ENCODE assay signal across 38 cellular contexts in the genomic region with DNA sequence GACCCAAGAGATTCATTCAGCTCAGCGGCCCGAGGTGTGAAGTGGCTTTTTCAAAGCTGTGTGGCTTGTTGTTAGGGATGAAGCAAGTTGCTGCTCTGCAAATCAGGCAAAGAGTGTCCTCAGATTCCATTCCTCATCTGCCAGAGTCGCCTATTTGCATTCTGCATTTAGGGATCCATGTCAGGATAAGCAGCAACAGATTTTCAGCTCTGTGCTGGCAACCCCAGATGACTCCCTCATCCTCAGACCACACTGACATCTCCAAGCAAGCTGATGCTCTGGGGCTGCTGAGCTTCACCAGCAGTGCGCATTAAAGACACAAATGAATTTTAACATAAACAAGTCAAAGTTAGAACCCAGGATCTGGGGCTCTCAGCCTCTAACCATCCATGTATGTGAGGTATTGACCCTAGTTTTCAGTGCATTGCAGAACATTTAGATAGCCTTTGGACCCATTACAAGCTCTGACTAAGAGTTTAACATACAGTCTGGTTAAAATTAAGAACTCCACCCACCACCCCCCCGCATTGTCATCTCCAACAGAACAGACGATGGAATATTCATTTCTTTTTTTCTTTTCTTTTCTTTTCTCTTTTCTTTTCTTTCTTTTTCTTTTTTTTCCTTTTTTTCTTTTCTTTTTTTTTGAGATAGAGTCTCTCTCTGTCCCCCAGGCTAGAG. TPM values are rescaled to one million over a fixed set of nuclear protein-coding genes. Genes with fewer than 3 reads are reported as not detected.
"Had no signal": no experiment of that assay in that cellular context is flagged by ENCODE, and none has a peak within 500 bp of the region (broad histone marks: within the 10 kb centered on the region; RNA-seq: fewer than 3 reads in every experiment).

No MANE protein-coding gene starts in this region.

- H3K27ac ChIP-seq: adrenal gland, body of pancreas, epithelial cell of prostate, gastroesophageal sphincter, heart right ventricle, WERI-Rb-1 had no signal

- H3K27ac Mint-ChIP-seq: activated B cell treated with CpG ODN at 0.5 μM for 24 hours; activated CD8-positive, alpha-beta T cell treated with anti-CD3 and anti-CD28 coated beads for 36 hours; activated naive CD4-positive, alpha-beta T cell treated with anti-CD3 and anti-CD28 coated beads for 36 hours; activated naive CD8-positive, alpha-beta T cell treated with anti-CD3 and anti-CD28 coated beads for 36 hours; activated naive CD8-positive, alpha-beta T cell treated with anti-CD3 and anti-CD28 coated beads, Interleukin-2, amount 50 U/mL, for 24 hours; activated T-helper 1 cell treated with anti-CD3 and anti-CD28 coated beads, Interleukin-12 subunit alpha, Interleukin-12 subunit beta, Interleukin-2, Interleukin-4 antibody, amounts not matched to agents 30 ng/mL and 10 ng/mL and 1 ng/mL, durations not matched to agents 14 hours and 24 hours and 36 hours; activated T-helper 2 cell treated with anti-CD3 and anti-CD28 coated beads, Interferon-gamma antibody, Interleukin-2, Interleukin-4, amounts not matched to agents 10 μg/mL and 5 μg/mL and 100 μg/mL, durations not matched to agents 14 hours and 24 hours and 36 hours; effector memory CD8-positive, alpha-beta T cell; T-helper 17 cell; T-helper 2 cell treated with Interferon-gamma antibody and Interleukin-4, amounts not matched to agents 5 μg/mL and 100 μg/mL, for 36 hours had no signal

- H3K9me3 Mint-ChIP-seq: activated B cell treated with CpG ODN at 0.5 μM for 24 hours; activated CD8-positive, alpha-beta T cell treated with anti-CD3 and anti-CD28 coated beads for 36 hours; activated naive CD4-positive, alpha-beta T cell treated with anti-CD3 and anti-CD28 coated beads for 36 hours; activated naive CD4-positive, alpha-beta T cell treated with anti-CD3 and anti-CD28 coated beads, Interleukin-2, amount 50 U/mL, for 24 hours; activated naive CD8-positive, alpha-beta T cell treated with anti-CD3 and anti-CD28 coated beads for 36 hours; activated naive CD8-positive, alpha-beta T cell treated with anti-CD3 and anti-CD28 coated beads, Interleukin-2, amount 50 U/mL, for 24 hours; activated T-helper 1 cell treated with anti-CD3 and anti-CD28 coated beads, Interleukin-12 subunit alpha, Interleukin-12 subunit beta, Interleukin-2, Interleukin-4 antibody, amounts not matched to agents 30 ng/mL and 10 ng/mL and 1 ng/mL, durations not matched to agents 14 hours and 24 hours and 36 hours; activated T-helper 2 cell treated with anti-CD3 and anti-CD28 coated beads, Interferon-gamma antibody, Interleukin-2, Interleukin-4, amounts not matched to agents 10 μg/mL and 5 μg/mL and 100 μg/mL, durations not matched to agents 14 hours and 24 hours and 36 hours; effector memory CD8-positive, alpha-beta T cell; T-helper 2 cell treated with Interferon-gamma antibody and Interleukin-4, amounts not matched to agents 5 μg/mL and 100 μg/mL, for 36 hours had no signal

- H3K36me3 ChIP-seq: adrenal gland, gastroesophageal sphincter, heart right ventricle, WERI-Rb-1 had no signal

- H3K4me3 ChIP-seq: adrenal gland, body of pancreas, gastroesophageal sphincter, heart right ventricle had no signal

- H3K4me3 Mint-ChIP-seq: activated B cell treated with CpG ODN at 0.5 μM for 24 hours; activated CD8-positive, alpha-beta T cell treated with anti-CD3 and anti-CD28 coated beads for 36 hours; activated naive CD4-positive, alpha-beta T cell treated with anti-CD3 and anti-CD28 coated beads for 36 hours; activated naive CD4-positive, alpha-beta T cell treated with anti-CD3 and anti-CD28 coated beads, Interleukin-2, amount 50 U/mL, for 24 hours; activated naive CD8-positive, alpha-beta T cell treated with anti-CD3 and anti-CD28 coated beads for 36 hours; activated naive CD8-positive, alpha-beta T cell treated with anti-CD3 and anti-CD28 coated beads, Interleukin-2, amount 50 U/mL, for 24 hours; activated T-helper 1 cell treated with anti-CD3 and anti-CD28 coated beads, Interleukin-12 subunit alpha, Interleukin-12 subunit beta, Interleukin-2, Interleukin-4 antibody, amounts not matched to agents 30 ng/mL and 10 ng/mL and 1 ng/mL, durations not matched to agents 14 hours and 24 hours and 36 hours; effector memory CD8-positive, alpha-beta T cell; T-helper 17 cell; T-helper 2 cell treated with Interferon-gamma antibody and Interleukin-4, amounts not matched to agents 5 μg/mL and 100 μg/mL, for 36 hours had no signal

- ATAC-seq: activated CD4-positive, CD25-positive, alpha-beta regulatory T cell treated with anti-CD3 and anti-CD28 coated beads, Interleukin-2, amount 50 U/mL, for 24 hours; activated CD8-positive, alpha-beta T cell treated with anti-CD3 and anti-CD28 coated beads for 36 hours; activated naive CD8-positive, alpha-beta T cell treated with anti-CD3 and anti-CD28 coated beads, Interleukin-2, amount 50 U/mL, for 24 hours; body of pancreas; effector memory CD8-positive, alpha-beta T cell; gastroesophageal sphincter; heart right ventricle; T-helper 17 cell had no signal

- H3K36me3 Mint-ChIP-seq: activated naive CD4-positive, alpha-beta T cell treated with anti-CD3 and anti-CD28 coated beads, Interleukin-2, amount 50 U/mL, for 24 hours; activated naive CD8-positive, alpha-beta T cell treated with anti-CD3 and anti-CD28 coated beads for 36 hours had no signal

- H3K27me3 ChIP-seq: body of pancreas had no signal

- H3K9me3 ChIP-seq: adrenal gland, body of pancreas, gastroesophageal sphincter, heart right ventricle had no signal

- DNase-seq: activated B cell treated with CpG ODN at 0.5 μM for 24 hours; activated CD4-positive, alpha-beta T cell treated with anti-CD3 and anti-CD28 coated beads for 48 hours; activated CD4-positive, alpha-beta T cell treated with anti-CD3 and anti-CD28 coated beads, Interleukin-2, amount 50 U/mL, for 1 hour; activated CD4-positive, alpha-beta T cell treated with anti-CD3 and anti-CD28 coated beads, Interleukin-2, amount 50 U/mL, for 48 hours; activated CD8-positive, alpha-beta memory T cell treated with anti-CD3 and anti-CD28 coated beads for 24 hours; activated CD8-positive, alpha-beta T cell treated with anti-CD3 and anti-CD28 coated beads for 36 hours; activated effector memory CD4-positive, alpha-beta T cell treated with anti-CD3 and anti-CD28 coated beads, Interleukin-2, amount 50 U/mL, for 16 hours; activated naive CD4-positive, alpha-beta T cell treated with anti-CD3 and anti-CD28 coated beads for 36 hours; activated naive CD8-positive, alpha-beta T cell treated with anti-CD3 and anti-CD28 coated beads for 36 hours; activated naive CD8-positive, alpha-beta T cell treated with anti-CD3 and anti-CD28 coated beads, Interleukin-2, amount 50 U/mL, for 24 hours; activated T-cell treated with anti-CD3 and anti-CD28 coated beads, Interleukin-2, amount 50 U/mL, for 48 hours; adrenal gland; amygdala; aorta; body of pancreas; central memory CD4-positive, alpha-beta T cell; cortex of kidney; dermis blood vessel endothelial cell; effector CD4-positive, alpha-beta T cell; effector memory CD8-positive, alpha-beta T cell; foreskin melanocyte; heart right ventricle; T-helper 1 cell; T-helper 17 cell; T1000; WERI-Rb-1 had no signal

- H3K4me1 ChIP-seq: adrenal gland, body of pancreas, gastroesophageal sphincter, heart right ventricle had no signal

- H3K4me1 Mint-ChIP-seq: activated B cell treated with CpG ODN at 0.5 μM for 24 hours; activated naive CD4-positive, alpha-beta T cell treated with anti-CD3 and anti-CD28 coated beads, Interleukin-2, amount 50 U/mL, for 24 hours; activated naive CD8-positive, alpha-beta T cell treated with anti-CD3 and anti-CD28 coated beads for 36 hours; activated naive CD8-positive, alpha-beta T cell treated with anti-CD3 and anti-CD28 coated beads, Interleukin-2, amount 50 U/mL, for 24 hours; T-helper 17 cell had no signal

RNA-seq across cellular contexts. Expression of a gene that starts 10.9 kb away (rescaled TPM):
- total RNA-seq: activated B cell treated with CpG ODN at 0.5 μM for 24 hours; activated CD8-positive, alpha-beta T cell treated with anti-CD3 and anti-CD28 coated beads for 36 hours; activated naive CD4-positive, alpha-beta T cell treated with anti-CD3 and anti-CD28 coated beads for 36 hours; activated naive CD8-positive, alpha-beta T cell treated with anti-CD3 and anti-CD28 coated beads for 36 hours; activated T-helper 1 cell treated with anti-CD3 and anti-CD28 coated beads, Interleukin-12 subunit alpha, Interleukin-12 subunit beta, Interleukin-2, Interleukin-4 antibody, amounts not matched to agents 30 ng/mL and 10 ng/mL and 1 ng/mL, durations not matched to agents 14 hours and 24 hours and 36 hours; activated T-helper 2 cell treated with anti-CD3 and anti-CD28 coated beads, Interferon-gamma antibody, Interleukin-2, Interleukin-4, amounts not matched to agents 10 μg/mL and 5 μg/mL and 100 μg/mL, durations not matched to agents 14 hours and 24 hours and 36 hours; adrenal gland; aorta; body of pancreas; chondrocyte; dermis blood vessel endothelial cell; endothelial cell of umbilical vein; fibroblast of villous mesenchyme; gastroesophageal sphincter; glomerular endothelial cell; heart right ventricle; T-helper 17 cell had no signal
- polyA plus RNA-seq: adrenal gland, aorta, endothelial cell of umbilical vein, esophagus, heart right ventricle had no signal

RNA-seq across cellular contexts. Expression of a gene that starts 16.6 kb away (rescaled TPM):
- total RNA-seq: activated B cell treated with CpG ODN at 0.5 μM for 24 hours; activated CD8-positive, alpha-beta T cell treated with anti-CD3 and anti-CD28 coated beads for 36 hours; activated naive CD4-positive, alpha-beta T cell treated with anti-CD3 and anti-CD28 coated beads for 36 hours; activated naive CD8-positive, alpha-beta T cell treated with anti-CD3 and anti-CD28 coated beads for 36 hours; activated T-helper 1 cell treated with anti-CD3 and anti-CD28 coated beads, Interleukin-12 subunit alpha, Interleukin-12 subunit beta, Interleukin-2, Interleukin-4 antibody, amounts not matched to agents 30 ng/mL and 10 ng/mL and 1 ng/mL, durations not matched to agents 14 hours and 24 hours and 36 hours; activated T-helper 2 cell treated with anti-CD3 and anti-CD28 coated beads, Interferon-gamma antibody, Interleukin-2, Interleukin-4, amounts not matched to agents 10 μg/mL and 5 μg/mL and 100 μg/mL, durations not matched to agents 14 hours and 24 hours and 36 hours; adrenal gland; aorta; body of pancreas; chondrocyte; dermis blood vessel endothelial cell; endothelial cell of umbilical vein; gastroesophageal sphincter; glomerular endothelial cell; heart right ventricle; T-helper 17 cell had no signal
- polyA plus RNA-seq: adrenal gland, aorta, endothelial cell of umbilical vein, esophagus, heart right ventricle had no signal

RNA-seq across cellular contexts. Expression of a gene that starts 34.3 kb away (rescaled TPM):
- total RNA-seq: activated B cell treated with CpG ODN at 0.5 μM for 24 hours; activated CD8-positive, alpha-beta T cell treated with anti-CD3 and anti-CD28 coated beads for 36 hours; activated naive CD4-positive, alpha-beta T cell treated with anti-CD3 and anti-CD28 coated beads for 36 hours; activated naive CD8-positive, alpha-beta T cell treated with anti-CD3 and anti-CD28 coated beads for 36 hours; activated T-helper 1 cell treated with anti-CD3 and anti-CD28 coated beads, Interleukin-12 subunit alpha, Interleukin-12 subunit beta, Interleukin-2, Interleukin-4 antibody, amounts not matched to agents 30 ng/mL and 10 ng/mL and 1 ng/mL, durations not matched to agents 14 hours and 24 hours and 36 hours; activated T-helper 2 cell treated with anti-CD3 and anti-CD28 coated beads, Interferon-gamma antibody, Interleukin-2, Interleukin-4, amounts not matched to agents 10 μg/mL and 5 μg/mL and 100 μg/mL, durations not matched to agents 14 hours and 24 hours and 36 hours; adrenal gland; aorta; body of pancreas; chondrocyte; dermis blood vessel endothelial cell; endothelial cell of umbilical vein; fibroblast of villous mesenchyme; gastroesophageal sphincter; glomerular endothelial cell; heart right ventricle; T-helper 17 cell had no signal
- polyA plus RNA-seq: adrenal gland, aorta, endothelial cell of umbilical vein, esophagus, heart right ventricle had no signal

RNA-seq across cellular contexts. Expression of a gene that starts 41.0 kb away (rescaled TPM):
- total RNA-seq: activated B cell treated with CpG ODN at 0.5 μM for 24 hours; activated CD8-positive, alpha-beta T cell treated with anti-CD3 and anti-CD28 coated beads for 36 hours; activated naive CD4-positive, alpha-beta T cell treated with anti-CD3 and anti-CD28 coated beads for 36 hours; activated naive CD8-positive, alpha-beta T cell treated with anti-CD3 and anti-CD28 coated beads for 36 hours; activated T-helper 1 cell treated with anti-CD3 and anti-CD28 coated beads, Interleukin-12 subunit alpha, Interleukin-12 subunit beta, Interleukin-2, Interleukin-4 antibody, amounts not matched to agents 30 ng/mL and 10 ng/mL and 1 ng/mL, durations not matched to agents 14 hours and 24 hours and 36 hours; activated T-helper 2 cell treated with anti-CD3 and anti-CD28 coated beads, Interferon-gamma antibody, Interleukin-2, Interleukin-4, amounts not matched to agents 10 μg/mL and 5 μg/mL and 100 μg/mL, durations not matched to agents 14 hours and 24 hours and 36 hours; adrenal gland; aorta; body of pancreas; chondrocyte; dermis blood vessel endothelial cell; endothelial cell of umbilical vein; fibroblast of villous mesenchyme; gastroesophageal sphincter; glomerular endothelial cell; heart right ventricle; T-helper 17 cell had no signal
- polyA plus RNA-seq: adrenal gland, aorta, endothelial cell of umbilical vein, esophagus, heart right ventricle had no signal
